Comparison of ENCODE assay signal across 8 cellular contexts in the genomic region with DNA sequence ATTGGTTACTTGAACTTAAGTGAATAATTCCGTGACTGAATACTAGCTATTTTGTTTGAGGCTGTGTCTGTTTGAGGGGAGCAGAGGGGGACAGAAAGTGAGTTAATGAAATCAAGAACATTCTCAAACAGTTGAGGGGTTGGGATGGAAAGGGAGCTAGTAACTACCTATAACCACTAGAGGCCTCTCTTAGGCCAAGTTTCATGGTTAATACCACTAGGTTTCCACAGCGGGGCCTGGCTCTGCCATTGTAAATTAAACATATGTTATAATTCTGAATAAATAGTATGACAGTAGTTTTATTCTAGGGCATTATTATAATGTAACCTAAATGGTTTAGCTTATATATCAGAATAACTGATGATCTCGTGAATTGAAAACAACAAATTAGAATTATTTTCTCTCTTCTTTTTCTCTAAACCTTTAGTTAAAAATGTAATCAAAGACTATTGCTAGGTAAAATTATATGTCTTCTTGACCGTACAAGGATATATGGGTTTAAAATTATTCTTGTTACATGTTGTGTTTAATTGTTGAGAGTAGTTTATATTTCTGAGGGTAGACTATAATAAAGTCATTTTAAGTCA.
A peak's percentile ranks its signal among the peaks of the same experiment; 100 is the strongest.
DNase-seq lines count a peak whose midpoint lies in the region; ATAC-seq lines count a peak whose summit lies in the region.

No MANE protein-coding gene starts in this region.

- ATAC-seq in GM21381 (IDR thresholded peaks at IDR 0.05; ENCODE audit: unreplicated experiment) (peak; percentile 75), HG03469 (IDR thresholded peaks at IDR 0.05; ENCODE audit: unreplicated experiment) (peak; percentile 93)

- in situ Hi-C loops in G401 (cut with HindIII; ENCODE audit: low sequenced_read_pairs), result no loop called here

- DNase-seq in G401 (ENCODE audit: low spot score) (peak; percentile 72), NCI-H526 (lab: John Stamatoyannopoulos, UW) (peak; percentile 23 to 81), amniotic epithelial cell (ENCODE audit: low read depth) (peak; percentile 62), hepatic stellate cell (ENCODE audit: low spot score) (peak; percentile 26), cortex of kidney (lab: John Stamatoyannopoulos, UW) (no peak)
- peak; percentile 7 for DNase-seq in stimulated activated CD4-positive, alpha-beta T cell treated with anti-CD3 and anti-CD28 coated beads, Interleukin-1b, Interleukin-23, amount 100 ng/mL, for 48 hours
